In the genomic region with DNA sequence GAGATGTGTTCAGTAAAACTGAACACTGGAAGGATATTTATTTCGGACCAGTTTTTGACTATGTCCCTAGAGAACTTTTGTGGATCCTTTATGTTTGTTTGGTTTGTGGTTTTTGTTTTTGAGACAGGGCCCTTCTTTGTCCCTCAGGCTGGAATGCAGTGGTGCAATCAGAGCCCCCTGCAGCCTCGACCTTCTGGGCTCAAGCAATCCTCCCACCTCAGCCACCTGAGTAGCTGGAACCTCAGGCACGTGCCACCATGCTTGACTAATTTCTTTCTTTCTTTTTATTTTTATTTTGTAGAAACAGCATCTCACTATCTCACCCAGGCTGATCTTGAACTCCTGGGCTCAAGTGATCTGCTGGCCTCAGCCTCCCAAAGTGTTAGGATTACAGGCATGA, we compare ENCODE assay signal across 10 cellular contexts. TPM values are rescaled to one million over a fixed set of nuclear protein-coding genes. Genes with fewer than 3 reads are reported as not detected.
A peak's percentile ranks its signal among the peaks of the same experiment; 100 is the strongest.
DNase-seq lines count a peak whose midpoint lies in the region; ATAC-seq and TF ChIP-seq lines count a peak whose summit lies in the region.
"Had no signal": no experiment of that assay in that cellular context is flagged by ENCODE, and none has a peak within 500 bp of the region (broad histone marks: within the 10 kb centered on the region; RNA-seq: fewer than 3 reads in every experiment).

No MANE protein-coding gene starts in this region.

- 59 to 78% (median 65%) methylated on average over 3 of the region's 3 CpGs for WGBS in psoas muscle, 3 donors

- H3K9me3 ChIP-seq in psoas muscle, result no peaks in the 10 kb centered on the region

- no peaks in the 10 kb centered on the region for H3K27me3 Mint-ChIP-seq in activated T-cell treated with anti-CD3 and anti-CD28 coated beads, Interleukin-2, amount 50 U/mL, for 24 hours
- H3K27me3 Mint-ChIP-seq in glutamatergic neuron (ENCODE audit: unreplicated experiment), result peaks cover 4% of the 10 kb centered on the region

- H3K27ac ChIP-seq in VCaP, result peak overlapping the region; percentile 73
- H3K27ac ChIP-seq in psoas muscle, result no peak overlapping the region

- TF ChIP-seq CTCF in VCaP (conservative IDR thresholded peaks at IDR 0.05) (no peak), glutamatergic neuron (IDR thresholded peaks at IDR 0.05; ENCODE audit: partially characterized antibody, unreplicated experiment) (no peak), psoas muscle (IDR thresholded peaks at IDR 0.05) (no peak)

- intact Hi-C loops in psoas muscle (cut with DNase I), result loop anchor here in 1 of 2 donors (5.0 kb wide), 1 partner anchor 83 kb away; a partner anchor contains a TSS

- no peak for ATAC-seq in psoas muscle
- ATAC-seq in HG03457 (IDR thresholded peaks at IDR 0.05; ENCODE audit: unreplicated experiment), result no peak

- peaks cover 9% of the 10 kb centered on the region for H3K36me3 Mint-ChIP-seq in activated T-cell treated with anti-CD3 and anti-CD28 coated beads, Interleukin-2, amount 50 U/mL, for 24 hours (ENCODE audit: low read depth)
- H3K36me3 Mint-ChIP-seq in glutamatergic neuron (ENCODE audit: unreplicated experiment), result no peaks in the 10 kb centered on the region

- no peak for DNase-seq in activated T-cell treated with anti-CD3 and anti-CD28 coated beads, Interleukin-2, amount 50 U/mL, for 24 hours
- DNase-seq in activated T-cell treated with anti-CD3 and anti-CD28 coated beads for 4 hours (no peak), glutamatergic neuron (no peak), psoas muscle (no peak), nucleus accumbens (lab: John Stamatoyannopoulos, UW) (no peak)
- DNase-seq in stimulated activated CD4-positive, alpha-beta T cell treated with anti-CD3 and anti-CD28 coated beads, Interleukin-4, amount 100 ng/mL, for 4 hours, result no peak
- DNase-seq: activated CD4-positive, alpha-beta T cell treated with anti-CD3 and anti-CD28 coated beads for 48 hours; NCI-H2227 treated with DMSO at 0.1 percent for 48 hours had no signal

- H3K36me3 ChIP-seq in psoas muscle (ENCODE audit: insufficient read depth in 1 of 2, low read depth in 1 of 2), result no peaks in the 10 kb centered on the region

- no peaks in the 10 kb centered on the region for H3K9me3 Mint-ChIP-seq in activated T-cell treated with anti-CD3 and anti-CD28 coated beads, Interleukin-2, amount 50 U/mL, for 24 hours
- H3K9me3 Mint-ChIP-seq in glutamatergic neuron (ENCODE audit: unreplicated experiment), result peaks cover 7% of the 10 kb centered on the region

- no peak overlapping the region for H3K27ac Mint-ChIP-seq in activated T-cell treated with anti-CD3 and anti-CD28 coated beads, Interleukin-2, amount 50 U/mL, for 24 hours
- peak overlapping the region; percentile 93 for H3K27ac Mint-ChIP-seq in glutamatergic neuron (ENCODE audit: unreplicated experiment)

- no peaks in the 10 kb centered on the region for H3K27me3 ChIP-seq in psoas muscle (ENCODE audit: insufficient read depth in 3 of 3, low read length in 2 of 3)

- H3K4me1 ChIP-seq in psoas muscle, result peaks cover 15% of the 10 kb centered on the region

- H3K4me3 ChIP-seq in psoas muscle, result peak overlapping the region; percentile 85

- peak overlapping the region; percentile 94 for H3K4me3 Mint-ChIP-seq in activated T-cell treated with anti-CD3 and anti-CD28 coated beads, Interleukin-2, amount 50 U/mL, for 24 hours
- peak overlapping the region; percentile 94 for H3K4me3 Mint-ChIP-seq in glutamatergic neuron (ENCODE audit: unreplicated experiment)

- H3K4me1 Mint-ChIP-seq in activated T-cell treated with anti-CD3 and anti-CD28 coated beads, Interleukin-2, amount 50 U/mL, for 24 hours (ENCODE audit: low read depth), result peaks cover 29% of the 10 kb centered on the region
- peaks cover 2% of the 10 kb centered on the region for H3K4me1 Mint-ChIP-seq in glutamatergic neuron (ENCODE audit: low read depth, unreplicated experiment)

RNA-seq across cellular contexts. Expression of a gene that starts 1.0 kb away (rescaled TPM):
- total RNA-seq in glutamatergic neuron (ENCODE audit: unreplicated experiment), result 8.7 TPM
- 1 to 10 TPM in 3 of 4 donors, not detected in 1; 1.3 to 1.8 (median 1.7) TPM for total RNA-seq in psoas muscle
- polyA plus RNA-seq in psoas muscle, result under 1 TPM; 0.58 to 0.91 (median 0.68) TPM

RNA-seq across cellular contexts. Expression of a gene that starts 44.8 kb away (rescaled TPM):
- total RNA-seq in glutamatergic neuron (ENCODE audit: unreplicated experiment) (8.8 TPM), psoas muscle (1 to 10 TPM; 1.1 to 2.3 (median 1.2) TPM)
- polyA plus RNA-seq in psoas muscle, result 1 to 10 TPM in 1 of 3 donors, under 1 TPM in 2; 0.79 to 1.5 (median 0.86) TPM
